Comparison of ENCODE assay signal across 1 cellular context in genomic region chr19:12956446-12957388, GRCh38.
A peak's percentile ranks its signal among the peaks of the same experiment; 100 is the strongest.
TF ChIP-seq lines count a peak whose summit lies in the region.

GADD45GIP1 (minus strand) TSS chr19:12957223; CDS start chr19:12957212, 11 bp downstream.

TF ChIP-seq in K562, 482 proteins besides CTCF, POLR2A, EP300 and RAD21 (continued from another document and continues in another):
- TF ChIP-seq AFF1 (IDR thresholded peaks at IDR 0.05; ENCODE audit: low read depth in 1 of 2, partially characterized antibody in 2 of 2) = no peak
- no peak for TF ChIP-seq CBFB (CRISPR knock-in tag; IDR thresholded peaks at IDR 0.05)
- TF ChIP-seq KDM5B (IDR thresholded peaks at IDR 0.05; ENCODE audit: insufficient replicate concordance, low read depth, low read length) = peak; percentile 94
- peak in 1 of 2 experiments; percentile 54; a peak in 3 of 4 replicates for TF ChIP-seq NRF1 (conservative IDR thresholded peaks at IDR 0.05 in 1 of 2, IDR thresholded peaks at IDR 0.05 in 1 of 2)
- no peak for TF ChIP-seq STAT5A (IDR thresholded peaks at IDR 0.05; ENCODE audit: borderline replicate concordance, low read length)
- TF ChIP-seq SNRNP70 (optimal IDR thresholded peaks at IDR 0.05; ENCODE audit: low read depth, low read length) = no peak
- no peak for TF ChIP-seq DMBX1 (CRISPR knock-in tag; IDR thresholded peaks at IDR 0.05; ENCODE audit: borderline replicate concordance)
- TF ChIP-seq POLR3A (IDR thresholded peaks at IDR 0.05; ENCODE audit: borderline replicate concordance, extremely low read depth, insufficient read depth, insufficient read length) = no peak
- TF ChIP-seq PCBP1 (IDR thresholded peaks at IDR 0.05; ENCODE audit: low read depth, low read length, poor library complexity, severe bottlenecking) = no peak
- peak; percentile 28 to 83; a peak in 2 of 4 replicates for TF ChIP-seq MNT (conservative IDR thresholded peaks at IDR 0.05)
- TF ChIP-seq CREB5 (CRISPR knock-in tag; IDR thresholded peaks at IDR 0.05) = no peak
- no peak for TF ChIP-seq HMG20B (CRISPR knock-in tag; IDR thresholded peaks at IDR 0.05)
- TF ChIP-seq BDP1 (IDR thresholded peaks at IDR 0.05; ENCODE audit: insufficient read depth, insufficient read length) = no peak
- peak; percentile 75 for TF ChIP-seq MYC (IDR thresholded peaks at IDR 0.05; ENCODE audit: low read depth, low read length)
- 0 out of 2 replicates have a peak, but pooled peaks have one; percentile 50 for TF ChIP-seq MYC (CRISPR knock-in tag; IDR thresholded peaks at IDR 0.05; ENCODE audit: borderline replicate concordance, low read depth)
- peak; percentile 15 for TF ChIP-seq RBM25 (IDR thresholded peaks at IDR 0.05; ENCODE audit: low read depth, low read length, severe bottlenecking)
- peak; percentile 49; the same call in 1 of the 2 replicates for TF ChIP-seq ELF1 (tag; IDR thresholded peaks at IDR 0.05)
- no peak for TF ChIP-seq SFPQ (IDR thresholded peaks at IDR 0.05; ENCODE audit: low read depth, low read length)
- no peak for TF ChIP-seq ZNF699 (CRISPR knock-in tag; IDR thresholded peaks at IDR 0.05; ENCODE audit: insufficient replicate concordance)
- TF ChIP-seq CHCHD3 (CRISPR knock-in tag; IDR thresholded peaks at IDR 0.05) = no peak
- TF ChIP-seq THRAP3 (IDR thresholded peaks at IDR 0.05; ENCODE audit: borderline replicate concordance) = no peak
- TF ChIP-seq TAF9B (IDR thresholded peaks at IDR 0.05; ENCODE audit: partially characterized antibody) = peak; percentile 69
- peak; percentile 72 for TF ChIP-seq U2AF1 (optimal IDR thresholded peaks at IDR 0.05; ENCODE audit: low read depth, low read length)
- TF ChIP-seq CCNT2 (IDR thresholded peaks at IDR 0.05; ENCODE audit: borderline replicate concordance, extremely low read depth, insufficient read length, low read depth, low read length) = peak; percentile 65
- no peak for TF ChIP-seq ZBTB8A (IDR thresholded peaks at IDR 0.05; ENCODE audit: partially characterized antibody)
- no peak for TF ChIP-seq RNF219 (CRISPR knock-in tag; IDR thresholded peaks at IDR 0.05)
- 0 out of 2 replicates have a peak, but pooled peaks have one; percentile 14 for TF ChIP-seq MITF (IDR thresholded peaks at IDR 0.05)
- no peak for TF ChIP-seq ZNF280B (CRISPR knock-in tag; IDR thresholded peaks at IDR 0.05)
- TF ChIP-seq EZH2 (IDR thresholded peaks at IDR 0.05; ENCODE audit: borderline replicate concordance, low read depth, low read length) = no peak
- no peak for TF ChIP-seq COPS2 (conservative IDR thresholded peaks at IDR 0.05)
- TF ChIP-seq ILK (tag; IDR thresholded peaks at IDR 0.05; ENCODE audit: borderline replicate concordance, low read depth) = no peak
- peak; percentile 19; the same call in 1 of the 2 replicates for TF ChIP-seq EGR1 (conservative IDR thresholded peaks at IDR 0.05)
- TF ChIP-seq THAP7 (CRISPR knock-in tag; IDR thresholded peaks at IDR 0.05) = peak; percentile 91; the same call in 1 of the 2 replicates
- no peak for TF ChIP-seq TRIM28 (IDR thresholded peaks at IDR 0.05)
- TF ChIP-seq PHF21A (IDR thresholded peaks at IDR 0.05; ENCODE audit: borderline replicate concordance, low read depth) = no peak
- peak in 1 of 3 experiments; percentile 55; a peak in 1 of 6 replicates for TF ChIP-seq ZBTB11 (CRISPR knock-in tag; IDR thresholded peaks at IDR 0.05)
- no peak for TF ChIP-seq ERF (CRISPR knock-in tag; IDR thresholded peaks at IDR 0.05)
- no peak for TF ChIP-seq TRIM24 (IDR thresholded peaks at IDR 0.05)
- TF ChIP-seq ZNF121 (CRISPR knock-in tag; conservative IDR thresholded peaks at IDR 0.05) = peak; percentile 97
- no peak for TF ChIP-seq ATF3 (IDR thresholded peaks at IDR 0.05)
- no peak for TF ChIP-seq ATF3 (CRISPR knock-in tag; conservative IDR thresholded peaks at IDR 0.05)
- TF ChIP-seq TSC22D4 (tag; IDR thresholded peaks at IDR 0.05) = no peak
- TF ChIP-seq GTF2F1 (IDR thresholded peaks at IDR 0.05; ENCODE audit: low read depth, low read length) = no peak
- TF ChIP-seq LARP7 (IDR thresholded peaks at IDR 0.05) = no peak
